8 cellular contexts compared by ENCODE assay signal in the genomic region with DNA sequence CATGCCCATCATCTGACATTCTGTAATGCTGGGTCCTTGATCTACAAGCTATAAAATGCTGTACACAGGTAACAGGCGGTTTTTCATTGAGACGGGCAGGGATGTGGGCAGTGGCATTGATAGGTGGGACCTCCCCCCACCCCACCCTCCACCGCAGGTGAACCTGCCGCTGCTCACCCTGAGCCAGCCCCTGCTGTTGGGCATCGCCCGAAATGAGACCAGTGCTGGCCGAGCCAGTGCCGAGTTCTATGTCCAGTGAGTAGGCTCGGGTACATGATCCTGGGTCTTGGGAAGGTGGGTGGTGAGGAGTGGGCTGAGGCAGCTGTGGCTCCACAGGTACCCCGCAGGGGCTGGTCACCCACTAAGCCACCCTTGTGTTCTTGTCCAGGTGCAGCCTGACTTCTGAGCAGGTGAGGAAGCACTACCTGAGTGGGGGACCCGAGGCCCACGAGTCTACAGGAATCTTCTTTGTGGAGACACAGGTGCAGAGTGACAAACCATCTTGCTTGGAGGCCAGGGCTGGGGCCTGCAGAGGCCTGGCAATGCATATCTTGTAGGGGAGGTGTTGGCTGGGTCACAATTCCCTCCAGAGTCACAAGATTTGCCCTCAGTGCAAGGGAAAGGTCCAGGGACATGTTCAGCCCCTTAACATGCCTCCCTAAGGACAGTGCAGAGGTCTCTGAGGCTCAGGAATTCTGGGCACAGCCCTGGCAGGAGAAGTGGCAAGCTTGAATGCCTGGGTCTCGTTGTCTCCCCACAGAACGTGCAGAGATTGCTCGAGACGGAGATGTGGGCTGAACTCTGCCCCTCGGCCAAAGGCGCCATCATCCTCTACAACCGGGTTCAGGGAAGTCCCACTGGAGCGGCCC. TPM values are rescaled to one million over a fixed set of nuclear protein-coding genes. Genes with fewer than 3 reads are reported as not detected.
DNase-seq lines count a peak whose midpoint lies in the region; ATAC-seq lines count a peak whose summit lies in the region.

No MANE protein-coding gene starts in this region.

- H3K36me3 ChIP-seq in HUES64 (ENCODE audit: insufficient read depth, low read length) (no peaks in the 10 kb centered on the region), iPS-18a (ENCODE audit: control insufficient read depth, low read depth, low read length) (no peaks in the 10 kb centered on the region), MG63 (peaks cover 3% of the 10 kb centered on the region; the same call in 1 of the 2 replicates)

- H3K4me1 ChIP-seq in HUES64 (ENCODE audit: insufficient read depth, low read length): peaks cover 11% of the 10 kb centered on the region; the same call in 1 of the 2 replicates
- peaks cover 4% of the 10 kb centered on the region for H3K4me1 ChIP-seq in iPS-18a (ENCODE audit: control insufficient read depth, low read depth, low read length)

- no peaks in the 10 kb centered on the region for H3K9me3 ChIP-seq in HUES64 (ENCODE audit: insufficient read depth, low read depth, low read length)
- H3K9me3 ChIP-seq in iPS-18a (ENCODE audit: control insufficient read depth, low read depth, low read length): no peaks in the 10 kb centered on the region
- no peaks in the 10 kb centered on the region for H3K9me3 ChIP-seq in MG63

- peak in 1 of 2 donors; percentile 53 for DNase-seq in stimulated activated effector memory CD8-positive, alpha-beta T cell treated with anti-CD3 and anti-CD28 coated beads, Interleukin-12 subunit alpha, Interleukin-12 subunit beta, amount 100 ng/mL, for 72 hours (ENCODE audit: low spot score in 2 of 2)
- DNase-seq in NOMO-1 (lab: John Stamatoyannopoulos, UW; ENCODE audit: unreplicated experiment in 2 of 2) (no peak), MG63 (no peak), HK-2 (ENCODE audit: unreplicated experiment) (no peak), SHP77 treated with DMSO at 0.1 percent for 48 hours (lab: John Stamatoyannopoulos, UW) (no peak)

- H3K4me3 ChIP-seq in HUES64 (ENCODE audit: low read length): peak overlapping the region; percentile 90
- peak overlapping the region; percentile 73 for H3K4me3 ChIP-seq in iPS-18a (ENCODE audit: low read length)
- H3K4me3 ChIP-seq in MG63: no peak overlapping the region

- H3K27ac ChIP-seq in HUES64 (ENCODE audit: low read depth, low read length): peak overlapping the region; percentile 47; the same call in 1 of the 2 replicates
- no peak overlapping the region for H3K27ac ChIP-seq in iPS-18a (ENCODE audit: low read length)

- H3K9me3 Mint-ChIP-seq in activated T-helper 17 cell treated with anti-CD3 and anti-CD28 coated beads, Interleukin-2, amount 50 U/mL, for 72 hours: no peaks in the 10 kb centered on the region
- no peaks in the 10 kb centered on the region for H3K9me3 Mint-ChIP-seq in stimulated activated effector memory CD8-positive, alpha-beta T cell treated with anti-CD3 and anti-CD28 coated beads, Interleukin-12 subunit alpha, Interleukin-12 subunit beta, amount 100 ng/mL, for 72 hours

- peak overlapping the region; percentile 56; the same call in 1 of the 2 replicates for H3K9ac ChIP-seq in HUES64 (ENCODE audit: low read depth, low read length)
- H3K9ac ChIP-seq in iPS-18a (ENCODE audit: low read length): no peak overlapping the region

- peak overlapping the region; percentile 46 for H3K27ac Mint-ChIP-seq in activated T-helper 17 cell treated with anti-CD3 and anti-CD28 coated beads, Interleukin-2, amount 50 U/mL, for 72 hours
- peak overlapping the region; percentile 86 for H3K27ac Mint-ChIP-seq in stimulated activated effector memory CD8-positive, alpha-beta T cell treated with anti-CD3 and anti-CD28 coated beads, Interleukin-12 subunit alpha, Interleukin-12 subunit beta, amount 100 ng/mL, for 72 hours

- H3K27me3 ChIP-seq in HUES64 (ENCODE audit: insufficient read depth, low read length) (peaks cover 15% of the 10 kb centered on the region; the same call in 1 of the 2 replicates), iPS-18a (ENCODE audit: control insufficient read depth, insufficient read depth, low read length) (peaks cover 24% of the 10 kb centered on the region), MG63 (no peaks in the 10 kb centered on the region)

- WGBS in HUES64: 82% methylated on average over 18 of the region's 20 CpGs

- peaks cover 38% of the 10 kb centered on the region for H3K36me3 Mint-ChIP-seq in activated T-helper 17 cell treated with anti-CD3 and anti-CD28 coated beads, Interleukin-2, amount 50 U/mL, for 72 hours (ENCODE audit: low read depth)
- peaks cover 28% of the 10 kb centered on the region for H3K36me3 Mint-ChIP-seq in stimulated activated effector memory CD8-positive, alpha-beta T cell treated with anti-CD3 and anti-CD28 coated beads, Interleukin-12 subunit alpha, Interleukin-12 subunit beta, amount 100 ng/mL, for 72 hours

- no peak for ATAC-seq in activated T-helper 17 cell treated with anti-CD3 and anti-CD28 coated beads, Interleukin-2, amount 50 U/mL, for 72 hours (replicated peaks)
- ATAC-seq in stimulated activated effector memory CD8-positive, alpha-beta T cell treated with anti-CD3 and anti-CD28 coated beads, Interleukin-12 subunit alpha, Interleukin-12 subunit beta, amount 100 ng/mL, for 72 hours: no peak

- peak overlapping the region; percentile 91 for H3K4me3 Mint-ChIP-seq in activated T-helper 17 cell treated with anti-CD3 and anti-CD28 coated beads, Interleukin-2, amount 50 U/mL, for 72 hours
- H3K4me3 Mint-ChIP-seq in stimulated activated effector memory CD8-positive, alpha-beta T cell treated with anti-CD3 and anti-CD28 coated beads, Interleukin-12 subunit alpha, Interleukin-12 subunit beta, amount 100 ng/mL, for 72 hours: peak overlapping the region; percentile 77

- no peaks in the 10 kb centered on the region for H3K27me3 Mint-ChIP-seq in activated T-helper 17 cell treated with anti-CD3 and anti-CD28 coated beads, Interleukin-2, amount 50 U/mL, for 72 hours

- H3K4me1 Mint-ChIP-seq in activated T-helper 17 cell treated with anti-CD3 and anti-CD28 coated beads, Interleukin-2, amount 50 U/mL, for 72 hours: peaks cover 5% of the 10 kb centered on the region
- peaks cover 53% of the 10 kb centered on the region for H3K4me1 Mint-ChIP-seq in stimulated activated effector memory CD8-positive, alpha-beta T cell treated with anti-CD3 and anti-CD28 coated beads, Interleukin-12 subunit alpha, Interleukin-12 subunit beta, amount 100 ng/mL, for 72 hours

RNA-seq across cellular contexts. Expression of a gene that starts 1.0 kb away (rescaled TPM):
- 14.8 TPM for polyA plus RNA-seq in HUES64 (2013, experiment 1 of 2)
- polyA plus RNA-seq in HUES64 (2013, experiment 2 of 2): 23.0 TPM
- 10 to 100 TPM; 19.9 to 39.7 TPM for total RNA-seq in activated T-helper 17 cell treated with anti-CD3 and anti-CD28 coated beads, Interleukin-2, amount 50 U/mL, for 72 hours
- total RNA-seq in MG63 (2014; rRNA removed; shearing (Covaris generic); ENCODE audit: low replicate concordance): 1.6 and 3.5 TPM in 2 replicates

RNA-seq across cellular contexts. Expression of a gene that starts 3.2 kb away (rescaled TPM):
- 24.0 TPM for polyA plus RNA-seq in HUES64 (2013, experiment 1 of 2)
- 23.5 TPM for polyA plus RNA-seq in HUES64 (2013, experiment 2 of 2)
- total RNA-seq in activated T-helper 17 cell treated with anti-CD3 and anti-CD28 coated beads, Interleukin-2, amount 50 U/mL, for 72 hours: 10 to 100 TPM; 77.4 to 98.4 TPM
- total RNA-seq in MG63 (2014; rRNA removed; shearing (Covaris generic); ENCODE audit: low replicate concordance): 21.5 and 34.2 TPM in 2 replicates

RNA-seq across cellular contexts. Expression of a gene that starts 3.3 kb away (rescaled TPM):
- 28.2 TPM for polyA plus RNA-seq in HUES64 (2013, experiment 1 of 2)
- polyA plus RNA-seq in HUES64 (2013, experiment 2 of 2): 37.1 TPM
- total RNA-seq in activated T-helper 17 cell treated with anti-CD3 and anti-CD28 coated beads, Interleukin-2, amount 50 U/mL, for 72 hours: 10 to 100 TPM; 20.3 to 48.4 TPM
- 24.6 and 26.3 TPM in 2 replicates for total RNA-seq in MG63 (2014; rRNA removed; shearing (Covaris generic); ENCODE audit: low replicate concordance)

RNA-seq across cellular contexts. Expression of a gene that starts 5.1 kb away (rescaled TPM):
- 27.9 TPM for polyA plus RNA-seq in HUES64 (2013, experiment 1 of 2)
- polyA plus RNA-seq in HUES64 (2013, experiment 2 of 2): 35.6 TPM
- 10 to 100 TPM; 74.1 to 83.5 TPM for total RNA-seq in activated T-helper 17 cell treated with anti-CD3 and anti-CD28 coated beads, Interleukin-2, amount 50 U/mL, for 72 hours
- total RNA-seq in MG63 (2014; rRNA removed; shearing (Covaris generic); ENCODE audit: low replicate concordance): 9.3 and 19.0 TPM in 2 replicates

RNA-seq across cellular contexts. Expression of a gene that starts 11.6 kb away (rescaled TPM):
- 59.7 TPM for polyA plus RNA-seq in HUES64 (2013, experiment 1 of 2)
- polyA plus RNA-seq in HUES64 (2013, experiment 2 of 2): 70.2 TPM
- 10 to 100 TPM; 16.3 to 45.2 TPM for total RNA-seq in activated T-helper 17 cell treated with anti-CD3 and anti-CD28 coated beads, Interleukin-2, amount 50 U/mL, for 72 hours
- 22.8 and 50.8 TPM in 2 replicates for total RNA-seq in MG63 (2014; rRNA removed; shearing (Covaris generic); ENCODE audit: low replicate concordance)
